In genomic region chr1:154176341-154176740, GRCh38 we compare ENCODE assay signal across 8 cellular contexts. TPM values are rescaled to one million over a fixed set of nuclear protein-coding genes. Genes with fewer than 3 reads are reported as not detected.
DNase-seq lines count a peak whose midpoint lies in the region; ATAC-seq, FAIRE-seq and TF ChIP-seq lines count a peak whose summit lies in the region.

No MANE protein-coding gene starts in this region.

- CTCF ChIA-PET in CD4-positive, alpha-beta T cell (lab: Charles Lee): interaction anchor here (0.8 to 1.2 kb wide), 3 partner anchors 19 to 59 kb away, joined by 3 read pairs; no protein-coding TSS in a partner anchor

- TF ChIP-seq CTCF in CD4-positive, alpha-beta T cell (IDR thresholded peaks at IDR 0.05): no peak

- no peaks in the 10 kb centered on the region for H3K9me3 ChIP-seq in CD4-positive, alpha-beta T cell (ENCODE audit: control insufficient read depth, low read length)

- peak overlapping the region; percentile 74 for H3K27ac Mint-ChIP-seq in CD4-positive, alpha-beta T cell
- H3K27ac Mint-ChIP-seq in natural killer cell treated with Interleukin-12 subunit alpha and Interleukin-12 subunit beta and Interleukin-15 and Interleukin-18, amount 100 ng/mL, for 72 hours: peak overlapping the region; percentile 35 to 70

- peaks cover 84% of the 10 kb centered on the region for H3K36me3 Mint-ChIP-seq in CD4-positive, alpha-beta T cell (ENCODE audit: low read depth)
- H3K36me3 Mint-ChIP-seq in natural killer cell treated with Interleukin-12 subunit alpha and Interleukin-12 subunit beta and Interleukin-15 and Interleukin-18, amount 100 ng/mL, for 72 hours: peaks cover 32% of the 10 kb centered on the region

- POLR2A ChIA-PET in CD4-positive, alpha-beta T cell (lab: Charles Lee): interaction anchor here (0.7 to 5.4 kb wide), 4 partner anchors 10 to 1017 kb away, joined by 3 to 39 read pairs (median 13); partner anchors contain the start of gene RPS27

- no peaks in the 10 kb centered on the region for H3K9me3 Mint-ChIP-seq in CD4-positive, alpha-beta T cell
- no peaks in the 10 kb centered on the region for H3K9me3 Mint-ChIP-seq in natural killer cell treated with Interleukin-12 subunit alpha and Interleukin-12 subunit beta and Interleukin-15 and Interleukin-18, amount 100 ng/mL, for 72 hours

- H3K27ac ChIP-seq in CD4-positive, alpha-beta T cell (ENCODE audit: low read depth, low read length): peak overlapping the region; percentile 44

- H3K4me3 Mint-ChIP-seq in CD4-positive, alpha-beta T cell: no peak overlapping the region
- peak overlapping the region; percentile 37 for H3K4me3 Mint-ChIP-seq in natural killer cell treated with Interleukin-12 subunit alpha and Interleukin-12 subunit beta and Interleukin-15 and Interleukin-18, amount 100 ng/mL, for 72 hours

- ATAC-seq in CD4-positive, alpha-beta T cell (ENCODE audit: poor library complexity): no peak
- no peak for ATAC-seq in natural killer cell treated with Interleukin-12 subunit alpha and Interleukin-12 subunit beta and Interleukin-15 and Interleukin-18, amount 100 ng/mL, for 72 hours
- no peak for ATAC-seq in HG03342 (IDR thresholded peaks at IDR 0.05; ENCODE audit: unreplicated experiment)

- H3K27me3 Mint-ChIP-seq in CD4-positive, alpha-beta T cell: no peaks in the 10 kb centered on the region
- no peaks in the 10 kb centered on the region for H3K27me3 Mint-ChIP-seq in natural killer cell treated with Interleukin-12 subunit alpha and Interleukin-12 subunit beta and Interleukin-15 and Interleukin-18, amount 100 ng/mL, for 72 hours

- H3K4me1 Mint-ChIP-seq in CD4-positive, alpha-beta T cell (ENCODE audit: low read depth): peaks cover 78% of the 10 kb centered on the region
- H3K4me1 Mint-ChIP-seq in natural killer cell treated with Interleukin-12 subunit alpha and Interleukin-12 subunit beta and Interleukin-15 and Interleukin-18, amount 100 ng/mL, for 72 hours (ENCODE audit: low read depth in 2 of 2): peaks cover 63 to 64% of the 10 kb centered on the region in 2 donors

- no peaks in the 10 kb centered on the region for H3K27me3 ChIP-seq in CD4-positive, alpha-beta T cell (ENCODE audit: control insufficient read depth, insufficient read depth, low read length)

- DNase-seq in CD4-positive, alpha-beta T cell: no peak
- DNase-seq in RPMI7951 (ENCODE audit: low read depth): peak; percentile 67
- DNase-seq in epidermal melanocyte (ENCODE audit: insufficient read length, low spot score): peak; percentile 76
- no peak for DNase-seq in natural killer cell treated with Interleukin-12 subunit alpha and Interleukin-12 subunit beta and Interleukin-15 and Interleukin-18, amount 100 ng/mL, for 72 hours (ENCODE audit: low spot score)
- no peak for DNase-seq in stimulated activated CD4-positive, alpha-beta T cell treated with anti-CD3 and anti-CD28 coated beads, Interleukin-1b, Interleukin-23, amount 100 ng/mL, for 48 hours
- DNase-seq in urothelium cell line (ENCODE audit: low spot score): no peak
- DNase-seq in NCI-H146 (lab: John Stamatoyannopoulos, UW): no peak

- intact Hi-C loops in CD4-positive, alpha-beta T cell (cut with DNase I, micrococcal nuclease): no loop called here

- no peak for FAIRE-seq in urothelium cell line (lab: Jason Lieb, UNC)

RNA-seq across cellular contexts. Expression of gene TPM3, which starts 15.6 kb away (rescaled TPM):
- 100 to 1,000 TPM; 345 to 357 TPM for total RNA-seq in CD4-positive, alpha-beta T cell
- 499 and 606 TPM in 2 replicates for total RNA-seq in RPMI7951 (2014; rRNA removed; shearing (Covaris generic))
- 100 to 1,000 TPM; 495 to 662 TPM for total RNA-seq in natural killer cell treated with Interleukin-12 subunit alpha and Interleukin-12 subunit beta and Interleukin-15 and Interleukin-18, amount 100 ng/mL, for 72 hours

RNA-seq across cellular contexts. Expression of gene NUP210L, which starts 21.5 kb away (rescaled TPM):
- under 1 TPM; 0.03 to 0.08 TPM for total RNA-seq in CD4-positive, alpha-beta T cell
- total RNA-seq in RPMI7951 (2014; rRNA removed; shearing (Covaris generic)): not detected in 2 replicates
- total RNA-seq in natural killer cell treated with Interleukin-12 subunit alpha and Interleukin-12 subunit beta and Interleukin-15 and Interleukin-18, amount 100 ng/mL, for 72 hours: under 1 TPM in 1 of 2 donors, not detected in 1; 0.24 TPM

RNA-seq across cellular contexts. Expression of gene CFAP141, which starts 29.8 kb away (rescaled TPM):
- not detected for total RNA-seq in CD4-positive, alpha-beta T cell
- not detected in 2 replicates for total RNA-seq in RPMI7951 (2014; rRNA removed; shearing (Covaris generic))
- not detected for total RNA-seq in natural killer cell treated with Interleukin-12 subunit alpha and Interleukin-12 subunit beta and Interleukin-15 and Interleukin-18, amount 100 ng/mL, for 72 hours

RNA-seq across cellular contexts. Expression of gene UBAP2L, which starts 44.4 kb away (rescaled TPM):
- 100 to 1,000 TPM; 224 to 234 TPM for total RNA-seq in CD4-positive, alpha-beta T cell
- total RNA-seq in RPMI7951 (2014; rRNA removed; shearing (Covaris generic)): 52.8 and 73.8 TPM in 2 replicates
- 100 to 1,000 TPM; 175 to 183 TPM for total RNA-seq in natural killer cell treated with Interleukin-12 subunit alpha and Interleukin-12 subunit beta and Interleukin-15 and Interleukin-18, amount 100 ng/mL, for 72 hours

Comparison
In these comparisons a context has a peak if more than half of its experiments do, and no peak if none do; other contexts are left out.
1. DNase-seq: peak in RPMI7951 (single experiment) and epidermal melanocyte (single experiment); none in CD4-positive, alpha-beta T cell (0 of 10), natural killer cell treated with Interleukin-12 subunit alpha and Interleukin-12 subunit beta and Interleukin-15 and Interleukin-18, amount 100 ng/mL, for 72 hours (single experiment), stimulated activated CD4-positive, alpha-beta T cell treated with anti-CD3 and anti-CD28 coated beads, Interleukin-1b, Interleukin-23, amount 100 ng/mL, for 48 hours (single experiment), urothelium cell line (single experiment) and NCI-H146 (single experiment).